In genomic region chr5:116076496-116076895, GRCh38 we compare ENCODE assay signal across 9 cellular contexts. TPM values are rescaled to one million over a fixed set of nuclear protein-coding genes. Genes with fewer than 3 reads are reported as not detected.
DNase-seq lines count a peak whose midpoint lies in the region; ATAC-seq and TF ChIP-seq lines count a peak whose summit lies in the region.
"Had no signal": no experiment of that assay in that cellular context is flagged by ENCODE, and none has a peak within 500 bp of the region (broad histone marks: within the 10 kb centered on the region; RNA-seq: fewer than 3 reads in every experiment).

No MANE protein-coding gene starts in this region.

- intact Hi-C loops in left lung (cut with DNase I), result no loop called here

- H3K27ac ChIP-seq in left lung, result no peak overlapping the region
- H3K27ac ChIP-seq: VCaP had no signal

- no peaks in the 10 kb centered on the region for H3K9me3 ChIP-seq in left lung

- no peak overlapping the region for H3K4me3 ChIP-seq in left lung

- no peak for TF ChIP-seq CTCF in left lung (IDR thresholded peaks at IDR 0.05)

- DNase-seq in left lung (no peak), ureter (ENCODE audit: low spot score) (no peak), NCI-H1930 (lab: John Stamatoyannopoulos, UW) (no peak), NCI-H748 treated with DMSO at 0.1 percent for 48 hours (lab: John Stamatoyannopoulos, UW) (no peak), DMS114 treated with DMSO at 0.1 percent for 48 hours (lab: John Stamatoyannopoulos, UW; ENCODE audit: unreplicated experiment) (no peak)

- no peaks in the 10 kb centered on the region for H3K36me3 ChIP-seq in left lung

- no peaks in the 10 kb centered on the region for H3K4me1 ChIP-seq in left lung

- ATAC-seq in GM18870 (IDR thresholded peaks at IDR 0.05; ENCODE audit: unreplicated experiment), result peak; percentile 98
- peak; percentile 99 for ATAC-seq in GM21619 (IDR thresholded peaks at IDR 0.05; ENCODE audit: unreplicated experiment)
- peak; percentile 99 for ATAC-seq in HG03565 (IDR thresholded peaks at IDR 0.05; ENCODE audit: unreplicated experiment)
- peak; percentile 44 for ATAC-seq in left lung

- peaks cover 0 to 3% of the 10 kb centered on the region in 2 donors for H3K27me3 ChIP-seq in left lung

RNA-seq across cellular contexts. Expression of gene COMMD10, which starts 8.3 kb away (rescaled TPM):
- 10 to 100 TPM; 30.8 to 33.6 TPM for total RNA-seq in left lung
- total RNA-seq in ureter, result 51.9 TPM

RNA-seq across cellular contexts. Expression of gene ARL14EPL, which starts 44.2 kb away (rescaled TPM):
- total RNA-seq in left lung, result not detected
- not detected for total RNA-seq in ureter

Comparison
In these comparisons a context has a peak if more than half of its experiments do, and no peak if none do; other contexts are left out.
1. ATAC-seq: peak in every context shown above with its lines; median percentile 99 in GM21619; 99 in HG03565; 98 in GM18870; 44 in left lung.